ENCODE assay signal across 21 cellular contexts in genomic region chr2:153105829-153106578, GRCh38.
DNase-seq lines count a peak whose midpoint lies in the region; ATAC-seq and TF ChIP-seq lines count a peak whose summit lies in the region.
"Had no signal": no experiment of that assay in that cellular context is flagged by ENCODE, and none has a peak within 500 bp of the region (broad histone marks: within the 10 kb centered on the region; RNA-seq: fewer than 3 reads in every experiment).

No MANE protein-coding gene starts in this region.

- H4K20me1 ChIP-seq in KMS-11 (ENCODE audit: insufficient read depth), result no peaks in the 10 kb centered on the region
- H4K20me1 ChIP-seq: BLaER1 treated with 17β-estradiol and CSF1 and Interleukin-3, amounts not matched to agents 10 nM and 100 nM had no signal

- no peak overlapping the region for H3K4me3 ChIP-seq in KMS-11 (IDR thresholded peaks at IDR 0.05; ENCODE audit: insufficient read depth, low read depth, low read length)
- H3K4me3 ChIP-seq: BLaER1 treated with 17β-estradiol and CSF1 and Interleukin-3, amounts not matched to agents 10 nM and 100 nM; SK-N-MC; thoracic aorta had no signal

- H3K27ac ChIP-seq in KMS-11, result no peak overlapping the region
- H3K27ac ChIP-seq: BLaER1 treated with 17β-estradiol and CSF1 and Interleukin-3, amounts not matched to agents 10 nM and 100 nM; SK-N-MC; thoracic aorta had no signal

- ATAC-seq in activated T-helper 17 cell treated with anti-CD3 and anti-CD28 coated beads, Interleukin-2, amount 50 U/mL, for 72 hours (replicated peaks), result peak; percentile 58
- ATAC-seq in omental fat pad (ENCODE audit: low FRiP score), result peak; percentile 99
- no peak for ATAC-seq in HG02571 (IDR thresholded peaks at IDR 0.05; ENCODE audit: unreplicated experiment)
- ATAC-seq in HG02973 (IDR thresholded peaks at IDR 0.05; ENCODE audit: unreplicated experiment), result no peak

- H3K27me3 Mint-ChIP-seq in activated T-helper 17 cell treated with anti-CD3 and anti-CD28 coated beads, Interleukin-2, amount 50 U/mL, for 72 hours, result no peaks in the 10 kb centered on the region
- H3K27me3 Mint-ChIP-seq: activated T-cell treated with anti-CD3 and anti-CD28 coated beads, Interleukin-2, amount 50 U/mL, for 24 hours; IgD-negative memory B cell; memory B cell had no signal

- H3K4me1 Mint-ChIP-seq in activated T-helper 17 cell treated with anti-CD3 and anti-CD28 coated beads, Interleukin-2, amount 50 U/mL, for 72 hours, result peaks cover 6% of the 10 kb centered on the region

- H3K4me1 ChIP-seq in KMS-11 (ENCODE audit: low read depth, poor library complexity, severe bottlenecking), result peaks cover 18% of the 10 kb centered on the region

- no peaks in the 10 kb centered on the region for H3K9me3 Mint-ChIP-seq in activated T-helper 17 cell treated with anti-CD3 and anti-CD28 coated beads, Interleukin-2, amount 50 U/mL, for 72 hours
- H3K9me3 Mint-ChIP-seq: activated T-cell treated with anti-CD3 and anti-CD28 coated beads, Interleukin-2, amount 50 U/mL, for 24 hours had no signal

- no peaks in the 10 kb centered on the region for H3K36me3 ChIP-seq in KMS-11 (ENCODE audit: insufficient read depth)
- H3K36me3 ChIP-seq: BLaER1 treated with 17β-estradiol and CSF1 and Interleukin-3, amounts not matched to agents 10 nM and 100 nM; thoracic aorta had no signal

- peak overlapping the region; percentile 69 for H3K4me3 Mint-ChIP-seq in activated T-helper 17 cell treated with anti-CD3 and anti-CD28 coated beads, Interleukin-2, amount 50 U/mL, for 72 hours
- H3K4me3 Mint-ChIP-seq: IgD-negative memory B cell, memory B cell had no signal

- peak overlapping the region; percentile 31 for H3K27ac Mint-ChIP-seq in activated T-helper 17 cell treated with anti-CD3 and anti-CD28 coated beads, Interleukin-2, amount 50 U/mL, for 72 hours
- H3K27ac Mint-ChIP-seq: activated T-cell treated with anti-CD3 and anti-CD28 coated beads, Interleukin-2, amount 50 U/mL, for 24 hours; IgD-negative memory B cell; memory B cell had no signal

- H3K79me2 ChIP-seq in KMS-11 (ENCODE audit: insufficient read depth, low read depth), result no peaks in the 10 kb centered on the region; the same call in 1 of the 2 replicates

- TF ChIP-seq CTCF in KMS-11 (conservative IDR thresholded peaks at IDR 0.05; ENCODE audit: low read depth, low read length) (no peak), omental fat pad (IDR thresholded peaks at IDR 0.05) (no peak)

- H3K9ac ChIP-seq in KMS-11, result no peak overlapping the region
- H3K9ac ChIP-seq: BLaER1 treated with 17β-estradiol and CSF1 and Interleukin-3, amounts not matched to agents 10 nM and 100 nM had no signal

- H3K4me2 ChIP-seq in KMS-11, result peak overlapping the region; percentile 72

- H3K27me3 ChIP-seq in KMS-11 (ENCODE audit: insufficient read depth, low read depth), result no peaks in the 10 kb centered on the region
- H3K27me3 ChIP-seq: BLaER1 treated with 17β-estradiol and CSF1 and Interleukin-3, amounts not matched to agents 10 nM and 100 nM had no signal

- H2AFZ ChIP-seq in KMS-11 (ENCODE audit: low read depth), result peak overlapping the region; percentile 50

- no peaks in the 10 kb centered on the region for H3K36me3 Mint-ChIP-seq in activated T-helper 17 cell treated with anti-CD3 and anti-CD28 coated beads, Interleukin-2, amount 50 U/mL, for 72 hours (ENCODE audit: low read depth)
- H3K36me3 Mint-ChIP-seq: IgD-negative memory B cell, immature natural killer cell, memory B cell had no signal

- DNase-seq in ELR (ENCODE audit: low read depth), result peak; percentile 3
- DNase-seq in omental fat pad (ENCODE audit: low spot score), result no peak
- no peak for DNase-seq in AG20443 (ENCODE audit: low spot score)
- DNase-seq in NCI-H446 treated with DMSO at 0.1 percent for 48 hours (lab: John Stamatoyannopoulos, UW), result no peak
- DNase-seq: activated CD4-positive, alpha-beta T cell treated with anti-CD3 and anti-CD28 coated beads, Interleukin-2, amount 50 U/mL, for 4 hours; activated T-cell treated with anti-CD3 and anti-CD28 coated beads, Interleukin-2, amount 50 U/mL, for 24 hours; DMS79 treated with DMSO at 0.1 percent for 48 hours; immature natural killer cell; NCI-H1417; NCI-H2171 treated with DMSO at 0.1 percent for 48 hours; stimulated activated CD4-positive, alpha-beta T cell treated with anti-CD3 and anti-CD28 coated beads, Interleukin-4, amount 100 ng/mL, for 1 hour; stimulated activated CD8-positive, alpha-beta memory T cell treated with anti-CD3 and anti-CD28 coated beads, Interleukin-4, amount 100 ng/mL, for 48 hours had no signal

Comparison
In these comparisons a context has a peak if more than half of its experiments do, and no peak if none do; other contexts are left out.
1. ATAC-seq: peak in activated T-helper 17 cell treated with anti-CD3 and anti-CD28 coated beads, Interleukin-2, amount 50 U/mL, for 72 hours (single experiment) and omental fat pad (single experiment); none in HG02571 (single experiment) and HG02973 (single experiment).